Comparison of ENCODE assay signal across 1 cellular context in genomic region chr15:74123131-74123429, GRCh38.
TF ChIP-seq lines count a peak whose summit lies in the region.

No MANE protein-coding gene starts in this region.

TF ChIP-seq in WTC11, 78 proteins besides CTCF, POLR2A, EP300 and RAD21 (continued from another document):
- TF ChIP-seq ARID4B (CRISPR knock-in tag; IDR thresholded peaks at IDR 0.05; ENCODE audit: borderline replicate concordance) (no peak), ATF1 (CRISPR knock-in tag; IDR thresholded peaks at IDR 0.05) (no peak), FOXK1 (CRISPR knock-in tag; IDR thresholded peaks at IDR 0.05) (no peak), TP53 (CRISPR knock-in tag; IDR thresholded peaks at IDR 0.05) (no peak)
